23 cellular contexts compared by ENCODE assay signal in the genomic region with DNA sequence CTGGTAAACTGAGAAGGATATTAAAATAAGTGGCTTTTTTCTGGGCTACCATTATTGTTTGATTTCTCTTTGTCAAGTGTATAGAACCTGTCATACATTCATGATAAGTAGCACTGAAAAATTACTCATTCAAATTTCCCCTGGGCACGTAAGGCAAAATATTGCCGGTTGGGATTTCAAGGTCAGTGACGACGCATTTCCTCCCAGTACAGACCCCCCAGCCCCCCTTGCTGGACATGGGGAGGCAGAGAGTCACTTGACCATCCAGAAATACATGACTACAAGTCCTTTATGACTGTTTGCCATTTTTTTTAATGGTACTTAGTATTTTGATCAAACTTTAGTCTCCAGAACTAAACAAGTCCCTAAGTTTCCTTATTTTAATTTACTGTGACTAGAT. TPM values are rescaled to one million over a fixed set of nuclear protein-coding genes. Genes with fewer than 3 reads are reported as not detected.
"Had no signal": no experiment of that assay in that cellular context is flagged by ENCODE, and none has a peak within 500 bp of the region (broad histone marks: within the 10 kb centered on the region; RNA-seq: fewer than 3 reads in every experiment).

No MANE protein-coding gene starts in this region.

- H3K9me3 ChIP-seq: SJCRH30 had no signal

- FAIRE-seq: HTR-8/SVneo had no signal

- H3K27me3 ChIP-seq: SJCRH30 had no signal

- ATAC-seq: Panc1, PC-3, Right ventricle myocardium inferior, SK-N-SH treated with all-trans-retinoic acid at 6 μM for 48 hours had no signal

- H3K4me1 ChIP-seq: SJCRH30 had no signal

- H3K4me3 ChIP-seq: SJCRH30 had no signal

- H3K27ac ChIP-seq: HL-60, SJCRH30 had no signal

- DNase-seq: KBM-7, MM.1S, NCI-H1092 treated with DMSO at 0.1 percent for 48 hours, NCI-H1436, NCI-H187, NCI-H2029, NCI-H2081 treated with DMSO at 0.1 percent for 48 hours, NCI-H2171, NCI-H226, NCI-H446, NCI-H510A, NCI-H524 treated with DMSO at 0.1 percent for 48 hours, NCI-H69, NCI-H774, PC-3, SHP77 treated with DMSO at 0.1 percent for 48 hours, SJCRH30 had no signal

RNA-seq across cellular contexts. Expression of a gene that starts 6.8 kb away (rescaled TPM):
- polyA plus RNA-seq: IgD-negative memory B cell had no signal
